Comparison of ENCODE assay signal across 1 cellular context in the genomic region with DNA sequence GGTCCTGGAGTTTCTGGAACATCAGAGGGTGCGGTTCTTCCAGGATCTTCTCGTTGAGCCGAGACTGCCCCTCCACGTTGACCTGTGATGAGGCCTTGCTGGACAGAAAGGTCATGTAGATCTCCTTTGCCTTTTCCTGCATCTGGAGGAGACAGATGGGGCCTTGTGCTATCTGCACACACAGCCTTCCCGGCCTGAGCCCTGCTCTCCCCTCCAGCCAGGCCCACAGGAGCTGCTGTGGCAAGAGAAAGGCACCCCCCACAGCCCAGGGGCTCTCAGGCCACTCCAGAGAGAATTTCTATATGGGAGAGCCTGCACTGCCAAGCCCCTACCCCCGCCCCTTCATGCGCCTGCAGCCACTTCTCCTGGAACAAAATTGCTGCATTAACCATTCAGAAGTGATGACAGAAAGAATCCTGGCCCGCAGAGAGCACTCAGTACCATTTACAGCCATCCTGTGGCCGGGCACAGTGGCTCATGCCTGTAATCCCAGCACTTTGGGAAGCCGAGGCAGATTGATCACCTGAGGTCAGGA.
TF ChIP-seq lines count a peak whose summit lies in the region.

No MANE protein-coding gene starts in this region.

TF ChIP-seq in WTC11, 78 proteins besides CTCF, POLR2A, EP300 and RAD21 (continued from another document):
- TF ChIP-seq E2F5 (CRISPR knock-in tag; IDR thresholded peaks at IDR 0.05): no peak
- no peak for TF ChIP-seq SOX15 (CRISPR knock-in tag; IDR thresholded peaks at IDR 0.05)
- no peak for TF ChIP-seq CDX4 (CRISPR knock-in tag; IDR thresholded peaks at IDR 0.05; ENCODE audit: borderline replicate concordance)
TF ChIP-seq in WTC11: peak in this region for 0.
